ENCODE assay signal across 8 cellular contexts in the genomic region with DNA sequence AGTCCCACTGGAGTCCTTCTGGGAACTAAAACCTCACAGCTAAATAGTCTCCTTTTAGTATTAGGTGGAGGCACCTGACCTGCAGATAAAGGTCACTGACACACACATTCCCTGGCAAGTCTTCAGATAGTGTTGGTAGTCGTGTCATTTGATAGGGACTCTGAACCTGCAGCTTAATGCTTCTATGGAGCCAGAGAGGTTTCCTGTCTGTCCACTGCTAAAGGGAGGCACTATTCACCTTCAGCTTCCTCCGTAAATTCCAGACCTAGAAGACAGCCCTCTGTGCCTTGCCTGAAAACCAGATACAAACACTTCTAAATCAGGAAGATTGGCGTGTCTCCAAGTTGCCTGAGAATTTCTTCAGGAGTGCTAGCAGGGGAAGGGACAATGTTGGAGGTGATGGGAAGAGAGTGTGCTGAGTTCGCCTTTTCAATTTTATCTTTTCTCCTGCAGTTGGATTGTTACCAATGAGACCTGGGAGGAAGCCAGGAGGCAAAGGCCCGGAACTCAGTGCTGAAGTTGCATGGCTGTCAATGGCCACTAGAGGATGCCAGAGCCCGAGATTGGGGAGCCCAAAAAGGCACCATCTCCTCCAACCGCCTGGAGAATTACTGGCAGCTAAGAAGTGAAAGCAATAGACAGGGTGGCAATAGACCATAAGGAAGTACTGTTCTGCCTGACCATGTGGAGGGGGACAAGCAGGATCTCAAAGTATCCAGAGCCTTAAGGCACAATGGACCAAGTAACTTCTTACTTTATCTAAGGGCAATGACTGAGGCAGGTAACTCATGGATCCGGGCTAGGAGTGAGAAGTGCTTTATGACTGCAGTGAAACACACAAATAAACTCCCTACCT.
DNase-seq lines count a peak whose midpoint lies in the region; ATAC-seq and TF ChIP-seq lines count a peak whose summit lies in the region.

No MANE protein-coding gene starts in this region.

- H3K27ac Mint-ChIP-seq in neural progenitor cell, result peak overlapping the region; percentile 72

- no peak overlapping the region for H3K4me3 ChIP-seq in IMR-90 (ENCODE audit: insufficient read depth, low read depth, low read length)
- H3K4me3 ChIP-seq in neural progenitor cell, result no peak overlapping the region

- H2AFZ ChIP-seq in IMR-90 (replicated peaks; ENCODE audit: low read length, poor library complexity) (peak overlapping the region; percentile 83), neural progenitor cell (replicated peaks) (peak overlapping the region; percentile 86)

- H3K4me1 ChIP-seq in IMR-90 (ENCODE audit: control insufficient read depth, insufficient read depth, low read length), result peaks cover 2% of the 10 kb centered on the region; the same call in 1 of the 2 replicates
- no peaks in the 10 kb centered on the region for H3K4me1 ChIP-seq in neural progenitor cell

- H3K4ac ChIP-seq in IMR-90 (ENCODE audit: low read depth, low read length), result no peak overlapping the region

- H3K4me1 Mint-ChIP-seq in neural progenitor cell, result no peaks in the 10 kb centered on the region

- no peak overlapping the region; the same call in 1 of the 2 replicates for H2BK120ac ChIP-seq in IMR-90 (ENCODE audit: low read depth, low read length)

- POLR2A ChIA-PET in IMR-90 (lab: Charles Lee; ENCODE audit: unreplicated experiment), result interaction anchor here (1.0 kb wide), 1 partner anchor 284 kb away, joined by 3 read pairs; no protein-coding TSS in a partner anchor

- H3K9me1 ChIP-seq in IMR-90 (ENCODE audit: insufficient read depth, low read length), result no peaks in the 10 kb centered on the region

- peak; percentile 97 for DNase-seq in DMS53 treated with DMSO at 0.1 percent for 48 hours (lab: John Stamatoyannopoulos, UW; ENCODE audit: unreplicated experiment)
- peak; percentile 71 for DNase-seq in IMR-90
- DNase-seq in OCI-M1 (lab: John Stamatoyannopoulos, UW), result peak; percentile 94
- peak; percentile 54 for DNase-seq in activated T-cell treated with anti-CD3 and anti-CD28 coated beads for 48 hours (ENCODE audit: low read depth)
- peak; percentile 56 for DNase-seq in fibroblast of gingiva (ENCODE audit: low read depth)
- peak; percentile 67 for DNase-seq in neural progenitor cell (ENCODE audit: low spot score)
- peak in 38 of 49 donors; percentile 2 to 54 (median 26) for DNase-seq in substantia nigra (lab: John Stamatoyannopoulos, UW)

- H3K23ac ChIP-seq in IMR-90 (ENCODE audit: low read depth, low read length), result no peak overlapping the region

- no peaks in the 10 kb centered on the region for H3K36me3 Mint-ChIP-seq in neural progenitor cell

- in situ Hi-C loops in IMR-90 (cut with MboI; ENCODE audit: low sequenced_read_pairs), result no loop called here

- ATAC-seq in GM21528 (IDR thresholded peaks at IDR 0.05; ENCODE audit: low FRiP score, unreplicated experiment) (peak; percentile 97), IMR-90 (ENCODE audit: low read depth) (peak; percentile 95)

- no peak overlapping the region for H2BK15ac ChIP-seq in IMR-90 (ENCODE audit: low read depth, low read length)

- no peak for TF ChIP-seq POLR2A in IMR-90 (IDR thresholded peaks at IDR 0.05; ENCODE audit: low read depth, low read length)

- H3K36me3 ChIP-seq in IMR-90 (ENCODE audit: control insufficient read depth, insufficient read depth, low read length), result no peaks in the 10 kb centered on the region
- no peaks in the 10 kb centered on the region for H3K36me3 ChIP-seq in neural progenitor cell

- H3K27me3 ChIP-seq in IMR-90 (ENCODE audit: control insufficient read depth, insufficient read depth, low read length), result peaks cover 5% of the 10 kb centered on the region
- no peaks in the 10 kb centered on the region for H3K27me3 ChIP-seq in neural progenitor cell

- no peaks in the 10 kb centered on the region for H3F3A ChIP-seq in neural progenitor cell (ENCODE audit: low read depth)

- H4K8ac ChIP-seq in IMR-90 (ENCODE audit: low read depth in 2 of 2, low read length in 2 of 2), result peak overlapping the region in 1 of 2 experiments; percentile 61; a peak in 2 of 4 replicates

- no peak overlapping the region for H3K56ac ChIP-seq in IMR-90 (ENCODE audit: extremely low read depth, insufficient read depth, low read length)

- H3K27ac ChIP-seq in IMR-90 (ENCODE audit: insufficient read depth, low read length) (no peak overlapping the region), neural progenitor cell (no peak overlapping the region), substantia nigra (ENCODE audit: low read depth, low read length, poor library complexity, severe bottlenecking) (no peak overlapping the region)

- H2BK20ac ChIP-seq in IMR-90 (ENCODE audit: low read depth, low read length), result 0 out of 2 replicates have a peak overlapping the region, but pooled peaks have one; percentile 27

- WGBS in IMR-90 (ENCODE audit: extremely low coverage in 2 of 2, insufficient read length in 1 of 2), 2 experiments, result 0% methylated on average over 2 of the region's 8 CpGs; no CpG with 5 or more reads in 1 of the 2 experiments

- no peaks in the 10 kb centered on the region for H3K9me3 ChIP-seq in IMR-90 (ENCODE audit: control insufficient read depth, insufficient read depth, low read length)
- no peaks in the 10 kb centered on the region for H3K9me3 ChIP-seq in neural progenitor cell (ENCODE audit: low read depth)

- no peak overlapping the region for H3K4me3 Mint-ChIP-seq in neural progenitor cell

- no peaks in the 10 kb centered on the region for H3K79me1 ChIP-seq in IMR-90 (ENCODE audit: low read depth in 1 of 2, low read length in 2 of 2)

- no peak overlapping the region for H3K18ac ChIP-seq in IMR-90 (ENCODE audit: low read depth, low read length)

- H3K14ac ChIP-seq in IMR-90 (replicated peaks; ENCODE audit: low read depth, low read length), result no peak overlapping the region

- peak overlapping the region; percentile 62; the same call in 1 of the 2 replicates for H3K4me2 ChIP-seq in IMR-90 (ENCODE audit: low read depth, low read length)
- no peak overlapping the region for H3K4me2 ChIP-seq in neural progenitor cell

- no peaks in the 10 kb centered on the region for H4K20me1 ChIP-seq in IMR-90 (ENCODE audit: insufficient read depth, low read length)
- H4K20me1 ChIP-seq in neural progenitor cell (ENCODE audit: low read depth), result no peaks in the 10 kb centered on the region

- CTCF ChIA-PET in IMR-90 (lab: Yijun Ruan, JAX), result interaction anchor here (0.7 to 2.6 kb wide), 6 partner anchors 10 to 864 kb away, joined by 3 to 7 read pairs (median 4); no protein-coding TSS in a partner anchor

- H3K27me3 Mint-ChIP-seq in neural progenitor cell (ENCODE audit: insufficient read depth, low read depth), result no peaks in the 10 kb centered on the region

- H3K79me2 ChIP-seq in neural progenitor cell (ENCODE audit: low read depth), result no peaks in the 10 kb centered on the region

- H3K9ac ChIP-seq in IMR-90 (ENCODE audit: low read depth, low read length) (no peak overlapping the region), neural progenitor cell (no peak overlapping the region)

- H2AK9ac ChIP-seq in IMR-90 (replicated peaks; ENCODE audit: low read depth, low read length, poor library complexity), result peak overlapping the region; percentile 7

- TF ChIP-seq CTCF in IMR-90 (conservative IDR thresholded peaks at IDR 0.05; ENCODE audit: low read depth, low read length), result peak; percentile 96
- peak; percentile 80 for TF ChIP-seq CTCF in neural progenitor cell (IDR thresholded peaks at IDR 0.05)

- BruUV-seq in IMR-90 (replicated peaks; lab: Mats Ljungman, UMichigan), result no TSS peak

- H4K91ac ChIP-seq in IMR-90 (ENCODE audit: insufficient read depth, low read depth, low read length), result no peak overlapping the region

- H3K9me3 Mint-ChIP-seq in neural progenitor cell, result no peaks in the 10 kb centered on the region

- peak; percentile 92 for TF ChIP-seq RAD21 in IMR-90 (IDR thresholded peaks at IDR 0.05; ENCODE audit: low read length)

- intact Hi-C loops in IMR-90 (cut with micrococcal nuclease), result loop anchor here (1.0 to 2.0 kb wide), 3 partner anchors 283 to 949 kb away; no protein-coding TSS in a partner anchor

- H4K5ac ChIP-seq in IMR-90 (ENCODE audit: low read depth, low read length), result no peak overlapping the region

- H2BK5ac ChIP-seq in IMR-90 (ENCODE audit: low read depth, low read length, poor library complexity, severe bottlenecking), result no peak overlapping the region

- H2AK5ac ChIP-seq in IMR-90 (ENCODE audit: low read depth, low read length), result no peak overlapping the region

- dilution Hi-C loops in IMR-90 (cut with HindIII; ENCODE audit: low sequenced_read_pairs, unreplicated experiment), result no loop called here

TF ChIP-seq in IMR-90, 13 proteins besides CTCF, POLR2A, EP300 and RAD21 (continues in another document):
- TF ChIP-seq NFE2L2 (IDR thresholded peaks at IDR 0.05; ENCODE audit: low read depth, low read length) (no peak), MAZ (IDR thresholded peaks at IDR 0.05; ENCODE audit: borderline replicate concordance, low read depth, low read length) (no peak), CHD1 (IDR thresholded peaks at IDR 0.05; ENCODE audit: low read depth, low read length) (no peak), RFX5 (IDR thresholded peaks at IDR 0.05; ENCODE audit: low read depth, low read length) (no peak), CEBPB (IDR thresholded peaks at IDR 0.05; ENCODE audit: low read depth, low read length) (no peak), FOS (IDR thresholded peaks at IDR 0.05; ENCODE audit: low read depth, low read length) (no peak), MXI1 (IDR thresholded peaks at IDR 0.05; ENCODE audit: borderline replicate concordance, low read depth, low read length) (no peak), SMC3 (IDR thresholded peaks at IDR 0.05; ENCODE audit: low read depth, low read length) (peak; percentile 76), MAFK (IDR thresholded peaks at IDR 0.05; ENCODE audit: low read depth, low read length) (peak; percentile 41), BHLHE40 (IDR thresholded peaks at IDR 0.05; ENCODE audit: low read depth, low read length) (no peak), RCOR1 (IDR thresholded peaks at IDR 0.05; ENCODE audit: insufficient replicate concordance, low read length) (no peak)
- TF ChIP-seq, protein P1, sequence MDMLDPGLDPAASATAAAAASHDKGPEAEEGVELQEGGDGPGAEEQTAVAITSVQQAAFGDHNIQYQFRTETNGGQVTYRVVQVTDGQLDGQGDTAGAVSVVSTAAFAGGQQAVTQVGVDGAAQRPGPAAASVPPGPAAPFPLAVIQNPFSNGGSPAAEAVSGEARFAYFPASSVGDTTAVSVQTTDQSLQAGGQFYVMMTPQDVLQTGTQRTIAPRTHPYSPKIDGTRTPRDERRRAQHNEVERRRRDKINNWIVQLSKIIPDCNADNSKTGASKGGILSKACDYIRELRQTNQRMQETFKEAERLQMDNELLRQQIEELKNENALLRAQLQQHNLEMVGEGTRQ (IDR thresholded peaks at IDR 0.05; ENCODE audit: low read depth, low read length), result no peak

Comparison
In these comparisons a context has a peak if more than half of its experiments do, and no peak if none do; other contexts are left out.
1. DNase-seq: peak in every context shown above with its lines; median percentile 97 in DMS53 treated with DMSO at 0.1 percent for 48 hours; 94 in OCI-M1; 71 in IMR-90; 67 in neural progenitor cell; 56 in fibroblast of gingiva; 54 in activated T-cell treated with anti-CD3 and anti-CD28 coated beads for 48 hours; 26 in substantia nigra.